In the genomic region with DNA sequence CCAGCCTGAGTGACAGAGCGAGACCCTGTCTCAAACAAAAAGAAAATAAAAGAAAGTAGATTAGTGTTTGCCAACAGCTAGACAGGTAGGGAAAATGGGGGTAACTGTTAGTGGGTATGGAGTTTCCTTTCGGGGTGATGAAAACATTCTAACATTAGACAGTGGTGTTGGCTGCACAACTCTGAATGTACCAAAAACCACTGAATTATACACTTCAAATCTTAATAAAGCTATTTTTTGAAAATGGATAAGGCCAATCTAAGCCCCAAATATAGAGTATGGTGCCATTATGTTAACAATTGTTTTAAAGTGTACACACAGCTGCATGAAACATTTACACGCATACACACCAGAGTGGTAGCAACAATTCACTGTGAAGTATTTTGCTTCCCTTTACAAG, we compare ENCODE assay signal across 9 cellular contexts. TPM values are rescaled to one million over a fixed set of nuclear protein-coding genes. Genes with fewer than 3 reads are reported as not detected.
"Had no signal": no experiment of that assay in that cellular context is flagged by ENCODE, and none has a peak within 500 bp of the region (broad histone marks: within the 10 kb centered on the region; RNA-seq: fewer than 3 reads in every experiment).

No MANE protein-coding gene starts in this region.

- H3K4me1 ChIP-seq: HAP-1 had no signal

- DNase-seq: GM23248, GOT3, H7, HFFc6, IMR-90, KBM-7 had no signal

- H3K9ac ChIP-seq: GM23248 had no signal

- H3K27ac Mint-ChIP-seq: HFFc6 had no signal

- ATAC-seq: HCT116 had no signal

- H3K9me3 ChIP-seq: HAP-1 had no signal

- H3K4me3 ChIP-seq: GM23248, HAP-1 had no signal

- H3K4me3 Mint-ChIP-seq: HFFc6 had no signal

- H3K27ac ChIP-seq: GM23248 had no signal

- H3K36me3 ChIP-seq: HAP-1 had no signal

- H2AFZ ChIP-seq: GM23248 had no signal

RNA-seq across cellular contexts. Expression of gene BMP7, which starts 57.0 kb away (rescaled TPM):
- total RNA-seq: GM23248, HFFc6, HT-29, IMR-90 had no signal
- polyA plus RNA-seq: GM23248, IMR-90 had no signal
